ENCODE assay signal across 28 cellular contexts in genomic region chr3:31483776-31484175, GRCh38.
"Had no signal": no experiment of that assay in that cellular context is flagged by ENCODE, and none has a peak within 500 bp of the region (broad histone marks: within the 10 kb centered on the region; RNA-seq: fewer than 3 reads in every experiment).

No MANE protein-coding gene starts in this region.

- H3K4me3 Mint-ChIP-seq: dendritic cell treated with granulocyte-macrophage colony-stimulating factor and Interleukin-4, amounts not matched to agents 40 ng/mL and 50 ng/mL, for 4 days; effector memory CD8-positive, alpha-beta T cell; endodermal cell had no signal

- H3K27me3 Mint-ChIP-seq: dendritic cell treated with granulocyte-macrophage colony-stimulating factor and Interleukin-4, amounts not matched to agents 40 ng/mL and 50 ng/mL, for 4 days; effector memory CD8-positive, alpha-beta T cell had no signal

- H3K4me1 ChIP-seq: colonic mucosa, foreskin keratinocyte, gastrocnemius medialis, gastroesophageal sphincter, heart left ventricle, heart right ventricle had no signal

- DNase-seq: colonic mucosa; cortex of kidney; dermis blood vessel endothelial cell; dorsolateral prefrontal cortex; effector CD4-positive, alpha-beta T cell; effector CD8-positive, alpha-beta T cell; effector memory CD4-positive, alpha-beta T cell; effector memory CD8-positive, alpha-beta T cell; endodermal cell; erythroblast; esophagus squamous epithelium; foreskin fibroblast; foreskin keratinocyte; foreskin melanocyte; gastrocnemius medialis; glutamatergic neuron; head of caudate nucleus; heart left ventricle; heart right ventricle had no signal

- H3K4me3 ChIP-seq: colonic mucosa, coronary artery, dorsolateral prefrontal cortex, esophagus squamous epithelium, gastrocnemius medialis, gastroesophageal sphincter, heart left ventricle, heart right ventricle had no signal

- H3K27me3 ChIP-seq: colonic mucosa, esophagus squamous epithelium, gastrocnemius medialis, gastroesophageal sphincter, heart left ventricle, heart right ventricle had no signal

- ATAC-seq: effector memory CD8-positive, alpha-beta T cell; esophagus mucosa; foreskin keratinocyte; gastrocnemius medialis; gastroesophageal sphincter; heart left ventricle; heart right ventricle had no signal

- H3K27ac ChIP-seq: colonic mucosa, coronary artery, dorsolateral prefrontal cortex, epithelial cell of prostate, esophagus squamous epithelium, foreskin keratinocyte, gastrocnemius medialis, gastroesophageal sphincter, heart left ventricle, heart right ventricle had no signal

- FAIRE-seq: colon, endometrium, endothelial cell of umbilical vein, frontal cortex had no signal

- H3K9me3 ChIP-seq: colonic mucosa, esophagus squamous epithelium, gastrocnemius medialis, gastroesophageal sphincter had no signal

- H3K36me3 ChIP-seq: colonic mucosa, esophagus squamous epithelium, gastrocnemius medialis, gastroesophageal sphincter, heart left ventricle, heart right ventricle had no signal

- H3K9me3 Mint-ChIP-seq: dendritic cell treated with granulocyte-macrophage colony-stimulating factor and Interleukin-4, amounts not matched to agents 40 ng/mL and 50 ng/mL, for 4 days had no signal

- H3K27ac Mint-ChIP-seq: dendritic cell treated with granulocyte-macrophage colony-stimulating factor and Interleukin-4, amounts not matched to agents 40 ng/mL and 50 ng/mL, for 4 days; effector memory CD8-positive, alpha-beta T cell; endodermal cell had no signal
